1 cellular context compared by ENCODE assay signal in the genomic region with DNA sequence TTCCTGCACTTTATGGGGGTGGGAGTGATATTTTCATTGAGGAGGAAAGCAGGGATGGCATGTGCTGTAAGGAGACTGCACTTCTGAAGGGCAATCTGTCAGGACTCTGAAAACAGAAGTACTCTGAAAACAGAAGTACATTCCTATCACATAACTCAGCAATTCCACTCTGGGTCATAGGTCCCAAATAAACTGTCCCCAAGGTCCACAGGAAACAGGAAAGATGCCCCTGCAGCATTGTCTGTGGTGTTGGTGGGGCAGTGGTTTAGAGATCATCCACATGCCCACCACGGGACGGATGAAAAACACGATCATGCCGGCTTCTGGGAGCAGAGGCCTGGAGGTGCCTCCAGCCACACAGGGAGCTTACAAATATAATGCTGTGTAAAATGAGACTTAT.
TF ChIP-seq lines count a peak whose summit lies in the region.

No MANE protein-coding gene starts in this region.

TF ChIP-seq in SK-N-SH, 30 proteins besides CTCF, POLR2A, EP300 and RAD21 (continued from another document):
- TF ChIP-seq, protein P1, sequence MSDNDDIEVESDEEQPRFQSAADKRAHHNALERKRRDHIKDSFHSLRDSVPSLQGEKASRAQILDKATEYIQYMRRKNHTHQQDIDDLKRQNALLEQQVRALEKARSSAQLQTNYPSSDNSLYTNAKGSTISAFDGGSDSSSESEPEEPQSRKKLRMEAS (IDR thresholded peaks at IDR 0.05; ENCODE audit: low read depth), result no peak
- no peak for TF ChIP-seq FOSL2 (IDR thresholded peaks at IDR 0.05; ENCODE audit: borderline replicate concordance, low read depth)
- TF ChIP-seq, protein P2, sequence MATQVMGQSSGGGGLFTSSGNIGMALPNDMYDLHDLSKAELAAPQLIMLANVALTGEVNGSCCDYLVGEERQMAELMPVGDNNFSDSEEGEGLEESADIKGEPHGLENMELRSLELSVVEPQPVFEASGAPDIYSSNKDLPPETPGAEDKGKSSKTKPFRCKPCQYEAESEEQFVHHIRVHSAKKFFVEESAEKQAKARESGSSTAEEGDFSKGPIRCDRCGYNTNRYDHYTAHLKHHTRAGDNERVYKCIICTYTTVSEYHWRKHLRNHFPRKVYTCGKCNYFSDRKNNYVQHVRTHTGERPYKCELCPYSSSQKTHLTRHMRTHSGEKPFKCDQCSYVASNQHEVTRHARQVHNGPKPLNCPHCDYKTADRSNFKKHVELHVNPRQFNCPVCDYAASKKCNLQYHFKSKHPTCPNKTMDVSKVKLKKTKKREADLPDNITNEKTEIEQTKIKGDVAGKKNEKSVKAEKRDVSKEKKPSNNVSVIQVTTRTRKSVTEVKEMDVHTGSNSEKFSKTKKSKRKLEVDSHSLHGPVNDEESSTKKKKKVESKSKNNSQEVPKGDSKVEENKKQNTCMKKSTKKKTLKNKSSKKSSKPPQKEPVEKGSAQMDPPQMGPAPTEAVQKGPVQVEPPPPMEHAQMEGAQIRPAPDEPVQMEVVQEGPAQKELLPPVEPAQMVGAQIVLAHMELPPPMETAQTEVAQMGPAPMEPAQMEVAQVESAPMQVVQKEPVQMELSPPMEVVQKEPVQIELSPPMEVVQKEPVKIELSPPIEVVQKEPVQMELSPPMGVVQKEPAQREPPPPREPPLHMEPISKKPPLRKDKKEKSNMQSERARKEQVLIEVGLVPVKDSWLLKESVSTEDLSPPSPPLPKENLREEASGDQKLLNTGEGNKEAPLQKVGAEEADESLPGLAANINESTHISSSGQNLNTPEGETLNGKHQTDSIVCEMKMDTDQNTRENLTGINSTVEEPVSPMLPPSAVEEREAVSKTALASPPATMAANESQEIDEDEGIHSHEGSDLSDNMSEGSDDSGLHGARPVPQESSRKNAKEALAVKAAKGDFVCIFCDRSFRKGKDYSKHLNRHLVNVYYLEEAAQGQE (IDR thresholded peaks at IDR 0.05; ENCODE audit: low read depth, low read length), result no peak
- no peak for TF ChIP-seq JUND (IDR thresholded peaks at IDR 0.05)
- TF ChIP-seq CHD2 (IDR thresholded peaks at IDR 0.05; ENCODE audit: low read length, partially characterized antibody), result no peak
- no peak for TF ChIP-seq TEAD4 (IDR thresholded peaks at IDR 0.05; ENCODE audit: borderline replicate concordance, insufficient read depth)
- no peak for TF ChIP-seq NFIC (IDR thresholded peaks at IDR 0.05; ENCODE audit: borderline replicate concordance)
- TF ChIP-seq RCOR1 (IDR thresholded peaks at IDR 0.05; ENCODE audit: low read length), result no peak
- TF ChIP-seq, protein P3, sequence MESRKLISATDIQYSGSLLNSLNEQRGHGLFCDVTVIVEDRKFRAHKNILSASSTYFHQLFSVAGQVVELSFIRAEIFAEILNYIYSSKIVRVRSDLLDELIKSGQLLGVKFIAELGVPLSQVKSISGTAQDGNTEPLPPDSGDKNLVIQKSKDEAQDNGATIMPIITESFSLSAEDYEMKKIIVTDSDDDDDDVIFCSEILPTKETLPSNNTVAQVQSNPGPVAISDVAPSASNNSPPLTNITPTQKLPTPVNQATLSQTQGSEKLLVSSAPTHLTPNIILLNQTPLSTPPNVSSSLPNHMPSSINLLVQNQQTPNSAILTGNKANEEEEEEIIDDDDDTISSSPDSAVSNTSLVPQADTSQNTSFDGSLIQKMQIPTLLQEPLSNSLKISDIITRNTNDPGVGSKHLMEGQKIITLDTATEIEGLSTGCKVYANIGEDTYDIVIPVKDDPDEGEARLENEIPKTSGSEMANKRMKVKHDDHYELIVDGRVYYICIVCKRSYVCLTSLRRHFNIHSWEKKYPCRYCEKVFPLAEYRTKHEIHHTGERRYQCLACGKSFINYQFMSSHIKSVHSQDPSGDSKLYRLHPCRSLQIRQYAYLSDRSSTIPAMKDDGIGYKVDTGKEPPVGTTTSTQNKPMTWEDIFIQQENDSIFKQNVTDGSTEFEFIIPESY (IDR thresholded peaks at IDR 0.05; ENCODE audit: borderline replicate concordance, low read depth), result no peak
